Comparison of ENCODE assay signal across 1 cellular context in genomic region chr17:28865946-28866752, GRCh38.
TF ChIP-seq lines count a peak whose summit lies in the region.

No MANE protein-coding gene starts in this region.

TF ChIP-seq in K562, 482 proteins besides CTCF, POLR2A, EP300 and RAD21 (continued from another document and continues in another):
- TF ChIP-seq PKNOX1 (IDR thresholded peaks at IDR 0.05) (no peak), ZNF140 (CRISPR knock-in tag; IDR thresholded peaks at IDR 0.05) (no peak), POU5F1 (IDR thresholded peaks at IDR 0.05; ENCODE audit: borderline replicate concordance, low read depth, low read length, partially characterized antibody) (no peak), HES1 (IDR thresholded peaks at IDR 0.05; ENCODE audit: low read depth) (no peak), ZNF212 (CRISPR knock-in tag; IDR thresholded peaks at IDR 0.05) (no peak), ELF4 (CRISPR knock-in tag; IDR thresholded peaks at IDR 0.05) (peak; percentile 32; the same call in 1 of the 2 replicates), ZNF197 (CRISPR knock-in tag; IDR thresholded peaks at IDR 0.05; ENCODE audit: low read depth) (peak; percentile 55), SPI1 (IDR thresholded peaks at IDR 0.05; ENCODE audit: borderline replicate concordance, low read depth, low read length) (peak; percentile 89), NFRKB (IDR thresholded peaks at IDR 0.05; ENCODE audit: low read depth) (peak; percentile 89), TCFL5 (CRISPR knock-in tag; conservative IDR thresholded peaks at IDR 0.05) (no peak), HDAC6 (IDR thresholded peaks at IDR 0.05; ENCODE audit: low read depth, low read length) (no peak), ZEB2 (IDR thresholded peaks at IDR 0.05) (0 out of 2 replicates have a peak, but pooled peaks have one; percentile 36), SP1 (CRISPR knock-in tag; IDR thresholded peaks at IDR 0.05) (no peak), ZFPM2 (CRISPR knock-in tag; IDR thresholded peaks at IDR 0.05) (no peak), DPF2 (IDR thresholded peaks at IDR 0.05) (peak; percentile 14; the same call in 1 of the 2 replicates), ZNF668 (CRISPR knock-in tag; IDR thresholded peaks at IDR 0.05) (no peak), ZNF121 (CRISPR knock-in tag; conservative IDR thresholded peaks at IDR 0.05) (no peak), NFXL1 (CRISPR knock-in tag; IDR thresholded peaks at IDR 0.05) (no peak), NFIC (IDR thresholded peaks at IDR 0.05) (no peak), TRIM28 (IDR thresholded peaks at IDR 0.05) (no peak), TRIM24 (IDR thresholded peaks at IDR 0.05) (no peak), TCF15 (CRISPR knock-in tag; IDR thresholded peaks at IDR 0.05) (peak; percentile 19; the same call in 1 of the 2 replicates), FOXK2 (conservative IDR thresholded peaks at IDR 0.05 in 1 of 2, IDR thresholded peaks at IDR 0.05 in 1 of 2; ENCODE audit: low read depth in 2 of 2) (peak; percentile 24 to 39; a peak in 3 of 4 replicates), ZNF76 (CRISPR knock-in tag; IDR thresholded peaks at IDR 0.05; ENCODE audit: borderline replicate concordance) (no peak), SETDB1 (IDR thresholded peaks at IDR 0.05; ENCODE audit: low read length) (no peak), MBD2 (IDR thresholded peaks at IDR 0.05; ENCODE audit: borderline replicate concordance, low read depth) (no peak), ZNF253 (CRISPR knock-in tag; conservative IDR thresholded peaks at IDR 0.05) (no peak), MTA1 (IDR thresholded peaks at IDR 0.05; ENCODE audit: borderline replicate concordance) (peak; percentile 20; the same call in 1 of the 2 replicates), HDAC8 (tag; IDR thresholded peaks at IDR 0.05) (no peak), EZH2 (IDR thresholded peaks at IDR 0.05; ENCODE audit: borderline replicate concordance, low read depth, low read length) (no peak), ARID3B (CRISPR knock-in tag; IDR thresholded peaks at IDR 0.05; ENCODE audit: borderline replicate concordance) (no peak), ZNF134 (CRISPR knock-in tag; conservative IDR thresholded peaks at IDR 0.05) (no peak), ZNF830 (CRISPR knock-in tag; IDR thresholded peaks at IDR 0.05) (0 out of 2 replicates have a peak, but pooled peaks have one; percentile 22), USF2 (CRISPR knock-in tag; IDR thresholded peaks at IDR 0.05) (no peak), BRF1 (IDR thresholded peaks at IDR 0.05; ENCODE audit: borderline replicate concordance, extremely low read depth, insufficient read length) (no peak), ZNF311 (CRISPR knock-in tag; IDR thresholded peaks at IDR 0.05) (no peak; the same call in 1 of the 2 replicates), ZNF398 (CRISPR knock-in tag; IDR thresholded peaks at IDR 0.05) (no peak), SUPT5H (IDR thresholded peaks at IDR 0.05) (0 out of 2 replicates have a peak, but pooled peaks have one; percentile 31), SNIP1 (IDR thresholded peaks at IDR 0.05; ENCODE audit: low read depth) (no peak), RCOR1 (IDR thresholded peaks at IDR 0.05; ENCODE audit: borderline replicate concordance in 1 of 2, low read depth in 2 of 2, low read length in 2 of 2) (no peak), REST (CRISPR knock-in tag; IDR thresholded peaks at IDR 0.05; ENCODE audit: low read depth) (no peak), ZNF282 (CRISPR knock-in tag; IDR thresholded peaks at IDR 0.05) (no peak), HNRNPH1 (optimal IDR thresholded peaks at IDR 0.05; ENCODE audit: low read depth, low read length) (no peak), ILK (tag; IDR thresholded peaks at IDR 0.05; ENCODE audit: borderline replicate concordance, low read depth) (no peak), ZNF277 (CRISPR knock-in tag; IDR thresholded peaks at IDR 0.05; ENCODE audit: borderline replicate concordance) (no peak), NKRF (IDR thresholded peaks at IDR 0.05; ENCODE audit: borderline replicate concordance) (no peak), ATF4 (CRISPR knock-in tag; IDR thresholded peaks at IDR 0.05) (no peak), HDAC2 (IDR thresholded peaks at IDR 0.05) (peak; percentile 26; the same call in 1 of the 2 replicates), MCM3 (IDR thresholded peaks at IDR 0.05) (no peak), FOXJ3 (CRISPR knock-in tag; IDR thresholded peaks at IDR 0.05) (no peak), FOXK1 (CRISPR knock-in tag; IDR thresholded peaks at IDR 0.05; ENCODE audit: borderline replicate concordance) (no peak), ZNF644 (tag; IDR thresholded peaks at IDR 0.05; ENCODE audit: low read depth) (0 out of 2 replicates have a peak, but pooled peaks have one; percentile 18), ZBED1 (IDR thresholded peaks at IDR 0.05) (no peak), RFX1 (IDR thresholded peaks at IDR 0.05) (no peak), DIDO1 (tag; IDR thresholded peaks at IDR 0.05; ENCODE audit: low read depth) (no peak), HDGF (IDR thresholded peaks at IDR 0.05) (peak; percentile 97), SIX5 (IDR thresholded peaks at IDR 0.05; ENCODE audit: borderline replicate concordance in 1 of 2, insufficient read depth in 1 of 2, low read depth in 1 of 2, low read length in 2 of 2) (no peak), ZNF75A (CRISPR knock-in tag; IDR thresholded peaks at IDR 0.05) (no peak), TAF9B (IDR thresholded peaks at IDR 0.05; ENCODE audit: partially characterized antibody) (no peak), MEF2A (IDR thresholded peaks at IDR 0.05; ENCODE audit: control insufficient read depth, low read depth, low read length) (no peak), ZNF583 (CRISPR knock-in tag; IDR thresholded peaks at IDR 0.05) (no peak), NR4A1 (CRISPR knock-in tag; IDR thresholded peaks at IDR 0.05) (no peak), NR4A1 (tag; IDR thresholded peaks at IDR 0.05) (no peak), NELFE (IDR thresholded peaks at IDR 0.05; ENCODE audit: insufficient read depth, insufficient read length) (no peak), PYGO2 (tag; IDR thresholded peaks at IDR 0.05) (no peak), L3MBTL2 (IDR thresholded peaks at IDR 0.05) (no peak), NEUROD1 (IDR thresholded peaks at IDR 0.05; ENCODE audit: borderline replicate concordance, low read depth, low read length, partially characterized antibody) (no peak), BCL6 (CRISPR knock-in tag; IDR thresholded peaks at IDR 0.05) (no peak)
